Comparison of ENCODE assay signal across 9 cellular contexts in genomic region chr14:36941783-36942521, GRCh38.
DNase-seq lines count a peak whose midpoint lies in the region; ATAC-seq, FAIRE-seq and TF ChIP-seq lines count a peak whose summit lies in the region.
"Had no signal": no experiment of that assay in that cellular context is flagged by ENCODE, and none has a peak within 500 bp of the region (broad histone marks: within the 10 kb centered on the region; RNA-seq: fewer than 3 reads in every experiment).

No MANE protein-coding gene starts in this region.

- in situ Hi-C loops in Caki2 (cut with HindIII; ENCODE audit: low pct_unique_long_range_greater_than_20kb, low sequenced_read_pairs): no loop called here

- no peaks in the 10 kb centered on the region for H3K36me3 Mint-ChIP-seq in stimulated activated naive B cell treated with anti-CD40 and anti-IgM and Interleukin-4, amounts not matched to agents 10 μg/mL and 1 μg/mL and 100 μg/mL, for 72 hours

- H3K27me3 Mint-ChIP-seq in stimulated activated naive B cell treated with anti-CD40 and anti-IgM and Interleukin-4, amounts not matched to agents 10 μg/mL and 1 μg/mL and 100 μg/mL, for 72 hours: peaks cover 0 to 5% of the 10 kb centered on the region in 2 donors

- H3K36me3 ChIP-seq in endothelial cell of umbilical vein (ENCODE audit: control insufficient read depth in 2 of 2, extremely low read depth in 1 of 2, insufficient read depth in 2 of 2, low read length in 2 of 2): no peaks in the 10 kb centered on the region

- no peak overlapping the region for H3K27ac Mint-ChIP-seq in stimulated activated naive B cell treated with anti-CD40 and anti-IgM and Interleukin-4, amounts not matched to agents 10 μg/mL and 1 μg/mL and 100 μg/mL, for 72 hours
- H3K27ac Mint-ChIP-seq: T-helper 1 cell treated with Interleukin-12 subunit alpha and Interleukin-12 subunit beta and Interleukin-4 antibody, amounts not matched to agents 30 μg/mL and 1 μg/mL, for 36 hours had no signal

- H3K4me1 ChIP-seq in endothelial cell of umbilical vein (ENCODE audit: control insufficient read depth, extremely low read depth, insufficient read depth, low read length): no peaks in the 10 kb centered on the region

- no peaks in the 10 kb centered on the region for H3K4me1 Mint-ChIP-seq in stimulated activated naive B cell treated with anti-CD40 and anti-IgM and Interleukin-4, amounts not matched to agents 10 μg/mL and 1 μg/mL and 100 μg/mL, for 72 hours

- no peaks in the 10 kb centered on the region for H4K20me1 ChIP-seq in endothelial cell of umbilical vein (replicated peaks; ENCODE audit: control insufficient read depth, extremely low read depth, insufficient read depth, low read length)

- peak; percentile 46 for DNase-seq in Caki2 (ENCODE audit: low read depth)
- DNase-seq in NCI-H510A treated with DMSO at 0.1 percent for 48 hours (lab: John Stamatoyannopoulos, UW): peak; percentile 83
- DNase-seq in activated CD4-positive, alpha-beta T cell treated with anti-CD3 and anti-CD28 coated beads, Interleukin-2, amount 50 U/mL, for 48 hours: peak; percentile 66 to 72
- peak; percentile 82 for DNase-seq in endothelial cell of umbilical vein (ENCODE audit: low read depth, low spot score)
- DNase-seq in middle frontal gyrus (ENCODE audit: extremely low spot score, low spot score): peak; percentile 51
- DNase-seq in stimulated activated naive B cell treated with anti-CD40 and anti-IgM and Interleukin-4, amounts not matched to agents 10 μg/mL and 1 μg/mL and 100 μg/mL, for 72 hours: peak; percentile 13

- TF ChIP-seq CTCF in endothelial cell of umbilical vein (IDR thresholded peaks at IDR 0.05; ENCODE audit: extremely low read depth in 1 of 2, insufficient read depth in 1 of 2, low read depth in 1 of 2, low read length in 2 of 2): peak; percentile 84 to 89

- peak; percentile 71 for FAIRE-seq in endothelial cell of umbilical vein (lab: Jason Lieb, UNC)

- H3K4me3 ChIP-seq in endothelial cell of umbilical vein (replicated peaks in 1 of 3; ENCODE audit: insufficient read depth in 1 of 3, low read depth in 1 of 3, low read length in 3 of 3): no peak overlapping the region

- H3K9me3 ChIP-seq in endothelial cell of umbilical vein (replicated peaks; ENCODE audit: control insufficient read depth, insufficient read depth, low read length): no peaks in the 10 kb centered on the region

- H3K9me3 Mint-ChIP-seq in stimulated activated naive B cell treated with anti-CD40 and anti-IgM and Interleukin-4, amounts not matched to agents 10 μg/mL and 1 μg/mL and 100 μg/mL, for 72 hours: no peaks in the 10 kb centered on the region
- H3K9me3 Mint-ChIP-seq: T-helper 1 cell treated with Interleukin-12 subunit alpha and Interleukin-12 subunit beta and Interleukin-4 antibody, amounts not matched to agents 30 μg/mL and 1 μg/mL, for 36 hours had no signal

- H3K79me2 ChIP-seq in endothelial cell of umbilical vein (ENCODE audit: control insufficient read depth, insufficient read depth, low read length): no peaks in the 10 kb centered on the region

- no peak overlapping the region for H3K4me3 Mint-ChIP-seq in stimulated activated naive B cell treated with anti-CD40 and anti-IgM and Interleukin-4, amounts not matched to agents 10 μg/mL and 1 μg/mL and 100 μg/mL, for 72 hours
- H3K4me3 Mint-ChIP-seq: T-helper 1 cell treated with Interleukin-12 subunit alpha and Interleukin-12 subunit beta and Interleukin-4 antibody, amounts not matched to agents 30 μg/mL and 1 μg/mL, for 36 hours had no signal

- H3K27me3 ChIP-seq in endothelial cell of umbilical vein (ENCODE audit: control insufficient read depth in 2 of 2, insufficient read depth in 2 of 2, low read length in 2 of 2): no peaks in the 10 kb centered on the region

- ATAC-seq in GM19452 (IDR thresholded peaks at IDR 0.05; ENCODE audit: unreplicated experiment): peak; percentile 82
- peak; percentile 95 for ATAC-seq in HG03469 (IDR thresholded peaks at IDR 0.05; ENCODE audit: unreplicated experiment)
- ATAC-seq in stimulated activated naive B cell treated with anti-CD40 and anti-IgM and Interleukin-4, amounts not matched to agents 10 μg/mL and 1 μg/mL and 100 μg/mL, for 72 hours (replicated peaks): peak; percentile 64 to 74

- intact Hi-C loops in endothelial cell of umbilical vein (cut with micrococcal nuclease): loop anchor here (1.0 to 10.0 kb wide), 6 partner anchors 63 to 385 kb away; no protein-coding TSS in a partner anchor

- H3K27ac ChIP-seq in endothelial cell of umbilical vein (ENCODE audit: insufficient read depth, low read depth, low read length): no peak overlapping the region

- TF ChIP-seq POLR2A in endothelial cell of umbilical vein (IDR thresholded peaks at IDR 0.05; ENCODE audit: low read depth, low read length): no peak

- dilution Hi-C loops in endothelial cell of umbilical vein (cut with MboI; ENCODE audit: extremely low pct_ligation_motif_present, low sequenced_read_pairs): no loop called here

- POLR2A ChIA-PET in endothelial cell of umbilical vein (lab: Charles Lee): no interaction called here

- H3K9ac ChIP-seq in endothelial cell of umbilical vein (replicated peaks; ENCODE audit: extremely low read depth, insufficient read depth, low read length): no peak overlapping the region

- peak overlapping the region; percentile 47 for H3K4me2 ChIP-seq in endothelial cell of umbilical vein (ENCODE audit: insufficient read depth, low read length)

- H2AFZ ChIP-seq in endothelial cell of umbilical vein (ENCODE audit: low read depth, low read length): peak overlapping the region; percentile 66

- BruUV-seq in endothelial cell of umbilical vein (replicated peaks; lab: Mats Ljungman, UMichigan): no TSS peak

- CTCF ChIA-PET in endothelial cell of umbilical vein (lab: Charles Lee): interaction anchor here (0.6 to 3.6 kb wide), 68 partner anchors 9 to 1061 kb away, joined by 3 to 100 read pairs (median 5); no protein-coding TSS in a partner anchor

- no peaks in the 10 kb centered on the region for H3K9me1 ChIP-seq in endothelial cell of umbilical vein (replicated peaks; ENCODE audit: control insufficient read depth, extremely low read depth, insufficient read depth, low read length)

TF ChIP-seq in endothelial cell of umbilical vein, 7 proteins besides CTCF, POLR2A, EP300 and RAD21:
- TF ChIP-seq MYC (IDR thresholded peaks at IDR 0.05; ENCODE audit: low read depth, low read length) (no peak), GATA2 (IDR thresholded peaks at IDR 0.05; ENCODE audit: insufficient read depth, insufficient read length, low read depth, low read length) (no peak), EZH2 (IDR thresholded peaks at IDR 0.05; ENCODE audit: borderline replicate concordance, low read depth, low read length, severe bottlenecking) (no peak), FOS (IDR thresholded peaks at IDR 0.05; ENCODE audit: borderline replicate concordance, insufficient read depth, low read length) (no peak), JUN (IDR thresholded peaks at IDR 0.05; ENCODE audit: borderline replicate concordance, insufficient read depth, insufficient read length, low read depth) (no peak), POLR2AphosphoS5 (IDR thresholded peaks at IDR 0.05; ENCODE audit: insufficient read depth, low read depth, low read length) (no peak)
- TF ChIP-seq, protein P1, sequence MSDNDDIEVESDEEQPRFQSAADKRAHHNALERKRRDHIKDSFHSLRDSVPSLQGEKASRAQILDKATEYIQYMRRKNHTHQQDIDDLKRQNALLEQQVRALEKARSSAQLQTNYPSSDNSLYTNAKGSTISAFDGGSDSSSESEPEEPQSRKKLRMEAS (IDR thresholded peaks at IDR 0.05; ENCODE audit: insufficient read depth, insufficient read length): no peak

Comparison
In these comparisons a context has a peak if more than half of its experiments do, and no peak if none do; other contexts are left out.
1. DNase-seq: peak in every context shown above with its lines; median percentile 83 in NCI-H510A treated with DMSO at 0.1 percent for 48 hours; 82 in endothelial cell of umbilical vein; 69 in activated CD4-positive, alpha-beta T cell treated with anti-CD3 and anti-CD28 coated beads, Interleukin-2, amount 50 U/mL, for 48 hours; 51 in middle frontal gyrus; 46 in Caki2; 13 in stimulated activated naive B cell treated with anti-CD40 and anti-IgM and Interleukin-4, amounts not matched to agents 10 μg/mL and 1 μg/mL and 100 μg/mL, for 72 hours.